Comparison of ENCODE assay signal across 8 cellular contexts in the genomic region with DNA sequence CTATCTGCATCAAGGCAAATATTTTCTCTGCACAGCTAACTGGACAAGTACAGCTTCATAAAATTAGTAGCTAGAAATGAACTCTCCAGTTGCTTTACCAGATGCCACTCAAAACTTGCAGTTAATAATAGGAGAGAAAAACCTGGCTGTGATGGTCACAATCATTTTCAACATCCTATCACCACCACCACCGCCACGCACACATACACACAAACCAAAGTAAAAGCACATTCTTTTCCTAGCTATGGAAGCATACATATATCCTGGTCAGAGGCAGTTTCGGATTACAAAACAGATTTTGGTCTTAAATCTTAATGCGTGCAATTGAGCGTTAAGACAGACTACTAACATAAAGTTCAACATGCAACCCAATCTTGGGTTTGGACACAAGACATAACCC. TPM values are rescaled to one million over a fixed set of nuclear protein-coding genes. Genes with fewer than 3 reads are reported as not detected.
DNase-seq lines count a peak whose midpoint lies in the region; ATAC-seq and TF ChIP-seq lines count a peak whose summit lies in the region.

No MANE protein-coding gene starts in this region.

- in situ Hi-C loops in IMR-90 (cut with MboI; ENCODE audit: low sequenced_read_pairs), result loop anchor here (10.0 kb wide), 1 partner anchor 271 kb away; the partner anchor contains the start of gene NANOS1

- H2AK9ac ChIP-seq in IMR-90 (replicated peaks; ENCODE audit: low read depth, low read length, poor library complexity), result no peak overlapping the region

- H3K27ac ChIP-seq in IMR-90 (ENCODE audit: insufficient read depth, low read length) (no peak overlapping the region), mucosa of rectum (ENCODE audit: low read depth in 2 of 2, low read length in 2 of 2) (peak overlapping the region in 1 of 2 donors; percentile 84)

- 0% methylated on average over 2 of the region's 5 CpGs; no CpG with 5 or more reads in 1 of the 2 experiments for WGBS in IMR-90 (ENCODE audit: extremely low coverage in 2 of 2, insufficient read length in 1 of 2), 2 experiments

- no peak overlapping the region for H2AFZ ChIP-seq in IMR-90 (replicated peaks; ENCODE audit: low read length, poor library complexity)

- TF ChIP-seq CTCF in AG04449 (IDR thresholded peaks at IDR 0.05; ENCODE audit: insufficient read depth, low read length, missing control alignments), result no peak
- TF ChIP-seq CTCF in IMR-90 (conservative IDR thresholded peaks at IDR 0.05; ENCODE audit: low read depth, low read length), result no peak
- no peak for TF ChIP-seq CTCF in cardiac fibroblast (IDR thresholded peaks at IDR 0.05; ENCODE audit: low read depth, low read length)

- POLR2A ChIA-PET in AG04449 (lab: Yijun Ruan, JAX) (interaction anchor here (0.8 kb wide), 1 partner anchor 270 kb away, joined by 3 read pairs; no protein-coding TSS in a partner anchor), IMR-90 (lab: Charles Lee; ENCODE audit: unreplicated experiment) (no interaction called here)

- no peak overlapping the region for H4K5ac ChIP-seq in IMR-90 (ENCODE audit: low read depth, low read length)

- H3K9me1 ChIP-seq in IMR-90 (ENCODE audit: insufficient read depth, low read length), result no peaks in the 10 kb centered on the region

- TF ChIP-seq POLR2A in IMR-90 (IDR thresholded peaks at IDR 0.05; ENCODE audit: low read depth, low read length), result no peak

- no peak for DNase-seq in AG04449 (ENCODE audit: low read depth, low spot score)
- DNase-seq in IMR-90, result peak; percentile 44
- DNase-seq in cardiac fibroblast (ENCODE audit: low read depth in 2 of 2), result peak; percentile 16 to 21
- no peak for DNase-seq in COLO668 (lab: John Stamatoyannopoulos, UW; ENCODE audit: unreplicated experiment)
- DNase-seq in NCI-H1048 (lab: John Stamatoyannopoulos, UW), result no peak

- H3K4me3 ChIP-seq in AG04449 (ENCODE audit: low read depth, low read length) (peak overlapping the region; percentile 90), IMR-90 (ENCODE audit: insufficient read depth, low read depth, low read length) (peak overlapping the region; percentile 88), cardiac fibroblast (replicated peaks in 1 of 2; ENCODE audit: low read depth in 2 of 2, low read length in 2 of 2) (peak overlapping the region; percentile 98 to 99), mucosa of rectum (ENCODE audit: low read length in 2 of 2) (peak overlapping the region; percentile 94 to 96)

- H3K56ac ChIP-seq in IMR-90 (ENCODE audit: extremely low read depth, insufficient read depth, low read length), result peak overlapping the region; percentile 75; the same call in 1 of the 2 replicates

- no peak overlapping the region for H3K18ac ChIP-seq in IMR-90 (ENCODE audit: low read depth, low read length)

- no peak overlapping the region for H2BK15ac ChIP-seq in IMR-90 (ENCODE audit: low read depth, low read length)

- H3K9me3 ChIP-seq in IMR-90 (ENCODE audit: control insufficient read depth, insufficient read depth, low read length), result no peaks in the 10 kb centered on the region
- H3K9me3 ChIP-seq in mucosa of rectum (ENCODE audit: control insufficient read depth in 2 of 2, low read length in 2 of 2), result no peaks in the 10 kb centered on the region

- H3K36me3 ChIP-seq in IMR-90 (ENCODE audit: control insufficient read depth, insufficient read depth, low read length) (no peaks in the 10 kb centered on the region), mucosa of rectum (ENCODE audit: control insufficient read depth in 2 of 2, insufficient read depth in 2 of 2, low read length in 2 of 2) (no peaks in the 10 kb centered on the region)

- no peak overlapping the region for H2BK120ac ChIP-seq in IMR-90 (ENCODE audit: low read depth, low read length)

- no TSS peak for BruUV-seq in IMR-90 (replicated peaks; lab: Mats Ljungman, UMichigan)

- no peak overlapping the region for H4K8ac ChIP-seq in IMR-90 (ENCODE audit: low read depth in 2 of 2, low read length in 2 of 2)

- no peak overlapping the region for H4K91ac ChIP-seq in IMR-90 (ENCODE audit: insufficient read depth, low read depth, low read length)

- no peak overlapping the region for H3K4ac ChIP-seq in IMR-90 (ENCODE audit: low read depth, low read length)

- no peak for TF ChIP-seq RAD21 in IMR-90 (IDR thresholded peaks at IDR 0.05; ENCODE audit: low read length)

- H3K27me3 ChIP-seq in IMR-90 (ENCODE audit: control insufficient read depth, insufficient read depth, low read length), result 0 out of 2 replicates have a peak, but pooled peaks cover 1% of the 10 kb centered on the region
- H3K27me3 ChIP-seq in mucosa of rectum (ENCODE audit: control insufficient read depth in 2 of 2, insufficient read depth in 2 of 2, low read length in 2 of 2), result no peaks in the 10 kb centered on the region

- dilution Hi-C loops in IMR-90 (cut with HindIII; ENCODE audit: low sequenced_read_pairs, unreplicated experiment), result no loop called here

- H2BK5ac ChIP-seq in IMR-90 (ENCODE audit: low read depth, low read length, poor library complexity, severe bottlenecking), result peak overlapping the region; percentile 67

- H3K23ac ChIP-seq in IMR-90 (ENCODE audit: low read depth, low read length), result peak overlapping the region; percentile 19

- H3K4me2 ChIP-seq in IMR-90 (ENCODE audit: low read depth, low read length), result peak overlapping the region; percentile 85

- H2BK20ac ChIP-seq in IMR-90 (ENCODE audit: low read depth, low read length), result no peak overlapping the region

- intact Hi-C loops in IMR-90 (cut with micrococcal nuclease), result loop anchor here (2.0 to 5.0 kb wide), 2 partner anchors 61 to 279 kb away; no protein-coding TSS in a partner anchor

- CTCF ChIA-PET in AG04449 (lab: Yijun Ruan, JAX), result interaction anchor here (1.8 to 1.9 kb wide), 4 partner anchors 18 to 446 kb away, joined by 3 to 7 read pairs (median 5); no protein-coding TSS in a partner anchor
- CTCF ChIA-PET in IMR-90 (lab: Yijun Ruan, JAX), result no interaction called here

- H3K79me1 ChIP-seq in IMR-90 (ENCODE audit: low read depth in 1 of 2, low read length in 2 of 2), result peaks cover 5 to 34% of the 10 kb centered on the region in 2 experiments

- H3K14ac ChIP-seq in IMR-90 (replicated peaks; ENCODE audit: low read depth, low read length), result peak overlapping the region; percentile 63; the same call in 1 of the 2 replicates

- H3K4me1 ChIP-seq in IMR-90 (ENCODE audit: control insufficient read depth, insufficient read depth, low read length) (no peaks in the 10 kb centered on the region), mucosa of rectum (ENCODE audit: control insufficient read depth in 2 of 2, insufficient read depth in 2 of 2, low read length in 2 of 2) (peaks cover 13 to 21% of the 10 kb centered on the region in 2 donors)

- ATAC-seq in IMR-90 (ENCODE audit: low read depth) (no peak), HG03175 (IDR thresholded peaks at IDR 0.05; ENCODE audit: unreplicated experiment) (no peak), HG03139 (IDR thresholded peaks at IDR 0.05; ENCODE audit: unreplicated experiment) (no peak)

- no peak overlapping the region for H2AK5ac ChIP-seq in IMR-90 (ENCODE audit: low read depth, low read length)

- H3K9ac ChIP-seq in IMR-90 (ENCODE audit: low read depth, low read length) (peak overlapping the region; percentile 87), mucosa of rectum (ENCODE audit: low read depth in 1 of 2, low read length in 2 of 2) (peak overlapping the region; percentile 88 to 95)

- peaks cover 38% of the 10 kb centered on the region for H4K20me1 ChIP-seq in IMR-90 (ENCODE audit: insufficient read depth, low read length)

TF ChIP-seq in IMR-90, 13 proteins besides CTCF, POLR2A, EP300 and RAD21:
- no peak for TF ChIP-seq BHLHE40 (IDR thresholded peaks at IDR 0.05; ENCODE audit: low read depth, low read length)

RNA-seq across cellular contexts. Expression of gene CACUL1, which starts 1.4 kb away (rescaled TPM):
- total RNA-seq in IMR-90 (2012; rRNA removed), result 23.5 and 24.7 TPM in 2 replicates
- 4.3 and 5.3 TPM in 2 replicates for polyA plus RNA-seq in IMR-90 (2012; rRNA removed)
- 1.9 and 2.2 TPM in 2 replicates for polyA plus RNA-seq in IMR-90 (2012; cell fraction: cytosol; rRNA removed)
- 1.4 and 10.5 TPM in 2 replicates for polyA plus RNA-seq in IMR-90 (2012; cell fraction: nucleus; rRNA removed; ENCODE audit: low replicate concordance)

Comparison
In these comparisons a context has a peak if more than half of its experiments do, and no peak if none do; other contexts are left out.
1. DNase-seq: peak in IMR-90 (single experiment) and cardiac fibroblast (2 of 2); none in AG04449 (single experiment), COLO668 (single experiment) and NCI-H1048 (single experiment).
2. Peak in every context shown above with its lines, with median percentiles within 50 percentile points of each other: H3K4me3 ChIP-seq.